Comparison of ENCODE assay signal across 26 cellular contexts in the genomic region with DNA sequence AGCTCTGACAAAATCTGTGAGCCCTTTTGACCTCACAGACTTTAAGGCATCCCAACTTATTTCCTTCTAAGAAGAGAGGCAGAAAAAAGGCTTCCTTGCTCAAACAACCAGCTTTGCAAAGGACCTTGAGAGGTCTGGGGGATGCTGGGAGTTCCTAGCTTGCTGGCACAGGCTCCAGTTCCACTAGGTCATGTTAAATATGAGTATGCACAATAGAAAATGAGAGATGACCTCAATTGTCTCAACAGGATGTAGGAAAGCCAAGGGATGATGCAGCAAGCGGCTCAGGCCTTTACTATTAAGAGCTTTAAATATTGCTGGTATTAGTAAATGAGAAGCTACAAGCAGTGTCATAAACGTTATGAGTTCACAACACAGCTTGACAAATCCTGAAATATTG. TPM values are rescaled to one million over a fixed set of nuclear protein-coding genes. Genes with fewer than 3 reads are reported as not detected.
DNase-seq lines count a peak whose midpoint lies in the region; ATAC-seq, FAIRE-seq and TF ChIP-seq lines count a peak whose summit lies in the region.
"Had no signal": no experiment of that assay in that cellular context is flagged by ENCODE, and none has a peak within 500 bp of the region (broad histone marks: within the 10 kb centered on the region; RNA-seq: fewer than 3 reads in every experiment).

No MANE protein-coding gene starts in this region.

- H3K79me2 ChIP-seq in keratinocyte (ENCODE audit: control insufficient read depth, insufficient read depth, low read length), result no peaks in the 10 kb centered on the region

- H3K27ac Mint-ChIP-seq in effector memory CD8-positive, alpha-beta T cell, result no peak overlapping the region
- H3K27ac Mint-ChIP-seq: CD8-positive, alpha-beta T cell had no signal

- H3K27ac ChIP-seq in keratinocyte (ENCODE audit: control insufficient read depth, insufficient read depth, low read length), result no peak overlapping the region
- H3K27ac ChIP-seq: HL-60, KMS-11, SJSA1 had no signal

- H3K4me2 ChIP-seq in keratinocyte (ENCODE audit: control insufficient read depth, extremely low read depth, insufficient read depth, low read depth, low read length), result no peak overlapping the region
- H3K4me2 ChIP-seq: KMS-11 had no signal

- ATAC-seq in GM19463 (IDR thresholded peaks at IDR 0.05; ENCODE audit: unreplicated experiment), result no peak
- no peak for ATAC-seq in effector memory CD8-positive, alpha-beta T cell (replicated peaks)
- ATAC-seq: CD8-positive, alpha-beta T cell; HCT116; Right ventricle myocardium inferior had no signal

- no peaks in the 10 kb centered on the region for H4K20me1 ChIP-seq in keratinocyte (ENCODE audit: control insufficient read depth, extremely low read depth, insufficient read depth, low read length)

- H3K9me1 ChIP-seq in keratinocyte (ENCODE audit: control insufficient read depth, extremely low read depth, insufficient read depth, low read length), result no peaks in the 10 kb centered on the region

- peaks cover 23 to 39% of the 10 kb centered on the region in 2 donors for H3K27me3 Mint-ChIP-seq in effector memory CD8-positive, alpha-beta T cell

- no peaks in the 10 kb centered on the region for H3K9me3 Mint-ChIP-seq in effector memory CD8-positive, alpha-beta T cell
- H3K9me3 Mint-ChIP-seq: CD8-positive, alpha-beta T cell had no signal

- H2AFZ ChIP-seq in keratinocyte (ENCODE audit: control insufficient read depth, low read length), result no peak overlapping the region

- no peaks in the 10 kb centered on the region for H3K27me3 ChIP-seq in keratinocyte (ENCODE audit: control insufficient read depth, extremely low read depth, insufficient read depth, low read length)
- H3K27me3 ChIP-seq: SJSA1 had no signal

- peak; percentile 39 for FAIRE-seq in keratinocyte (lab: Jason Lieb, UNC)
- FAIRE-seq: RCC 7860 had no signal

- H3K4me3 Mint-ChIP-seq in effector memory CD8-positive, alpha-beta T cell, result no peak overlapping the region
- H3K4me3 Mint-ChIP-seq: CD8-positive, alpha-beta T cell had no signal

- DNase-seq in ELR (ENCODE audit: low read depth) (peak; percentile 26), RKO (ENCODE audit: low spot score) (peak; percentile 49), dermis blood vessel endothelial cell (peak; percentile 58), keratinocyte (ENCODE audit: low read depth, low spot score) (no peak), COR-L47 (lab: John Stamatoyannopoulos, UW) (no peak)
- no peak for DNase-seq in effector memory CD8-positive, alpha-beta T cell
- no peak for DNase-seq in activated effector memory CD4-positive, alpha-beta T cell treated with Interleukin-2 at 50 U/mL for 16 hours
- DNase-seq: AML-193; C1 segment of cervical spinal cord; CD8-positive, alpha-beta T cell; DMS53; EL; NCI-H1105; NCI-H2081; NCI-H2171; NCI-H345; NCI-H524; NCI-H774; NK-92 treated with Interleukin-12 subunit alpha and Interleukin-12 subunit beta, amount 100 ng/mL, for 24 hours had no signal

- H3K9ac ChIP-seq in keratinocyte (ENCODE audit: control insufficient read depth, extremely low read depth, insufficient read depth, low read length), result no peak overlapping the region
- H3K9ac ChIP-seq: KMS-11 had no signal

- no peaks in the 10 kb centered on the region for H3K36me3 ChIP-seq in keratinocyte (ENCODE audit: control insufficient read depth in 2 of 2, extremely low read depth in 1 of 2, insufficient read depth in 2 of 2, low read length in 2 of 2)
- H3K36me3 ChIP-seq: SJSA1 had no signal

- peaks cover 23% of the 10 kb centered on the region for H3K4me1 ChIP-seq in keratinocyte (ENCODE audit: control insufficient read depth, extremely low read depth, insufficient read depth, low read length)

- H3K36me3 Mint-ChIP-seq in effector memory CD8-positive, alpha-beta T cell (ENCODE audit: insufficient read depth), result no peaks in the 10 kb centered on the region
- H3K36me3 Mint-ChIP-seq: CD8-positive, alpha-beta T cell had no signal

- H3K4me3 ChIP-seq in keratinocyte (ENCODE audit: control insufficient read depth in 2 of 3, extremely low read depth in 1 of 3, insufficient read depth in 2 of 3, low read depth in 1 of 3, low read length in 3 of 3), result no peak overlapping the region
- H3K4me3 ChIP-seq: SJSA1 had no signal

- dilution Hi-C loops in keratinocyte (cut with MboI; ENCODE audit: extremely low pct_ligation_motif_present, low sequenced_read_pairs), result no loop called here

- H3K9me3 ChIP-seq in keratinocyte (ENCODE audit: control insufficient read depth, low read depth, low read length), result no peaks in the 10 kb centered on the region
- H3K9me3 ChIP-seq: SJSA1 had no signal

- no peak for TF ChIP-seq CTCF in keratinocyte (optimal IDR thresholded peaks at IDR 0.05 in 1 of 3, IDR thresholded peaks at IDR 0.05 in 1 of 3, conservative IDR thresholded peaks at IDR 0.05 in 1 of 3; ENCODE audit: extremely low read depth in 1 of 3, insufficient read depth in 2 of 3, low read length in 3 of 3)

- peaks cover 2 to 3% of the 10 kb centered on the region in 2 donors for H3K4me1 Mint-ChIP-seq in effector memory CD8-positive, alpha-beta T cell (ENCODE audit: low read depth in 2 of 2)

RNA-seq across cellular contexts. Expression of gene ZNF827, which starts 13.3 kb away (rescaled TPM):
- 2.5 and 4.4 TPM in 2 replicates for total RNA-seq in dermis blood vessel endothelial cell
- polyA plus RNA-seq in keratinocyte, result 4.7 to 9.8 TPM (median 5.2 TPM) in 3 replicates
- 1.3 TPM for polyA plus RNA-seq in keratinocyte (2011; ENCODE audit: low read depth)
- polyA plus RNA-seq in keratinocyte (2011; cell fraction: cytosol; rRNA removed), result 4.2 and 9.1 TPM in 2 replicates
- polyA plus RNA-seq in keratinocyte (2011; cell fraction: nucleus; rRNA removed), result 26.0 and 34.8 TPM in 2 replicates
- 2.9 and 8.4 TPM in 2 replicates for polyA plus RNA-seq in keratinocyte (2012; ENCODE audit: low replicate concordance)
- 15.7 to 39.9 TPM (median 16.4 TPM) in 3 replicates for polyA minus RNA-seq in keratinocyte
- 10.4 TPM for polyA minus RNA-seq in keratinocyte (2011; cell fraction: cytosol; rRNA and poly(A)+ RNA removed)
- 29.2 and 32.5 TPM in 2 replicates for polyA minus RNA-seq in keratinocyte (2011; cell fraction: nucleus; rRNA and poly(A)+ RNA removed)

Comparison
In these comparisons a context has a peak if more than half of its experiments do, and no peak if none do; other contexts are left out.
1. DNase-seq: peak in ELR (single experiment), RKO (single experiment) and dermis blood vessel endothelial cell (single experiment); none in keratinocyte (single experiment), COR-L47 (single experiment), effector memory CD8-positive, alpha-beta T cell (0 of 3) and activated effector memory CD4-positive, alpha-beta T cell treated with Interleukin-2 at 50 U/mL for 16 hours (single experiment).